In the genomic region with DNA sequence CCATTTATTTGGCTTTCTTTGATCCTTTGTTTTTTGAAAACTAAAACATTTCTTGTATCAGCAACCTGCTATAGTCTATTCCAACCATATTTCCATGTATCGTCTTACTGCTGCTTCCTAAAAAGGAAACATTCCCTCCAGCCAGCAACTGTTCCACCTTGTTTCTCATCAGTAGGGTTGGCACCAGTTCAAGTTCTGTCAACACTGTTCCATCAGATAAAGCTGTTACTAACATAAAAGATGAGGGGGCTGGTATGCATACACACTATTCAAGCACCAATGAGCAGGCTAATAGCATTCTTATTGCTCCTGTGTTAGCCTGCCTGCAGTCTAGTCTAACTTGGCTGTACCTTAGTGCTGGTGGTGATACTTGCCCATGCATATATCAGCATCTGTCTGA, we compare ENCODE assay signal across 15 cellular contexts.
DNase-seq lines count a peak whose midpoint lies in the region; ATAC-seq, FAIRE-seq and TF ChIP-seq lines count a peak whose summit lies in the region.
"Had no signal": no experiment of that assay in that cellular context is flagged by ENCODE, and none has a peak within 500 bp of the region (broad histone marks: within the 10 kb centered on the region; RNA-seq: fewer than 3 reads in every experiment).

No MANE protein-coding gene starts in this region.

- H3K36me3 ChIP-seq in bronchial epithelial cell (ENCODE audit: control insufficient read depth, insufficient read depth, low read length) (no peaks in the 10 kb centered on the region), prostate gland (no peaks in the 10 kb centered on the region)
- no peaks in the 10 kb centered on the region for H3K36me3 ChIP-seq in effector memory CD4-positive, alpha-beta T cell (ENCODE audit: control insufficient read depth, insufficient read depth, low read length)

- no peak for TF ChIP-seq CTCF in bronchial epithelial cell (IDR thresholded peaks at IDR 0.05; ENCODE audit: insufficient read depth, low read length, severe bottlenecking)
- no peak for TF ChIP-seq CTCF in prostate gland (IDR thresholded peaks at IDR 0.05)

- H3K4me1 ChIP-seq in prostate gland (replicated peaks): no peaks in the 10 kb centered on the region
- H3K4me1 ChIP-seq in effector memory CD4-positive, alpha-beta T cell (ENCODE audit: control insufficient read depth, insufficient read depth, low read length, poor library complexity, severe bottlenecking): no peaks in the 10 kb centered on the region

- TF ChIP-seq POLR2A in prostate gland (IDR thresholded peaks at IDR 0.05): no peak

- DNase-seq in NCI-H1417 (lab: John Stamatoyannopoulos, UW) (peak; percentile 5 to 67 (median 16)), NCI-H1417 treated with DMSO at 0.1 percent for 48 hours (lab: John Stamatoyannopoulos, UW) (no peak), NCI-H2171 (lab: John Stamatoyannopoulos, UW) (peak; percentile 88), bronchial epithelial cell (ENCODE audit: low read depth) (peak; percentile 67), prostate gland (ENCODE audit: low spot score) (peak; percentile 69), RKO (ENCODE audit: low spot score) (no peak)
- DNase-seq in effector memory CD4-positive, alpha-beta T cell: no peak
- DNase-seq: aorta, H7, T-cell had no signal

- no peak for ATAC-seq in HG03378 (IDR thresholded peaks at IDR 0.05; ENCODE audit: unreplicated experiment)
- ATAC-seq: sciatic nerve, T-cell had no signal

- no peaks in the 10 kb centered on the region for H3K9me3 ChIP-seq in prostate gland
- no peaks in the 10 kb centered on the region for H3K9me3 ChIP-seq in effector memory CD4-positive, alpha-beta T cell (ENCODE audit: control insufficient read depth, low read length)

- no peaks in the 10 kb centered on the region for H3K27me3 ChIP-seq in bronchial epithelial cell (ENCODE audit: control insufficient read depth, insufficient read depth, low read length)
- no peaks in the 10 kb centered on the region for H3K27me3 ChIP-seq in prostate gland (replicated peaks; ENCODE audit: insufficient read depth)
- no peaks in the 10 kb centered on the region for H3K27me3 ChIP-seq in effector memory CD4-positive, alpha-beta T cell (replicated peaks; ENCODE audit: control insufficient read depth, insufficient read depth, low read length, poor library complexity, severe bottlenecking)

- intact Hi-C loops in prostate gland (cut with DNase I): loop anchor here (10.0 kb wide), 1 partner anchor 132 kb away; no protein-coding TSS in a partner anchor

- FAIRE-seq in bronchial epithelial cell (lab: Jason Lieb, UNC): no peak
- FAIRE-seq: A204.1, frontal cortex, G401.6 had no signal

- no peak overlapping the region for H3K27ac ChIP-seq in prostate gland
- no peak overlapping the region for H3K27ac ChIP-seq in effector memory CD4-positive, alpha-beta T cell (ENCODE audit: insufficient read depth, low read length, poor library complexity, severe bottlenecking)

- H3K4me3 ChIP-seq in bronchial epithelial cell (ENCODE audit: low read depth, low read length): no peak overlapping the region
- H3K4me3 ChIP-seq in prostate gland: no peak overlapping the region
- no peak overlapping the region for H3K4me3 ChIP-seq in effector memory CD4-positive, alpha-beta T cell (ENCODE audit: insufficient read depth, low read depth, low read length, poor library complexity, severe bottlenecking)

- 19% methylated on average over 1 of the region's 1 CpG for WGBS in prostate gland

Comparison
In these comparisons a context has a peak if more than half of its experiments do, and no peak if none do; other contexts are left out.
1. DNase-seq: peak in NCI-H1417 (3 of 3), NCI-H2171 (single experiment), bronchial epithelial cell (single experiment) and prostate gland (single experiment); none in NCI-H1417 treated with DMSO at 0.1 percent for 48 hours (single experiment), RKO (single experiment) and effector memory CD4-positive, alpha-beta T cell (0 of 3).